In the genomic region with DNA sequence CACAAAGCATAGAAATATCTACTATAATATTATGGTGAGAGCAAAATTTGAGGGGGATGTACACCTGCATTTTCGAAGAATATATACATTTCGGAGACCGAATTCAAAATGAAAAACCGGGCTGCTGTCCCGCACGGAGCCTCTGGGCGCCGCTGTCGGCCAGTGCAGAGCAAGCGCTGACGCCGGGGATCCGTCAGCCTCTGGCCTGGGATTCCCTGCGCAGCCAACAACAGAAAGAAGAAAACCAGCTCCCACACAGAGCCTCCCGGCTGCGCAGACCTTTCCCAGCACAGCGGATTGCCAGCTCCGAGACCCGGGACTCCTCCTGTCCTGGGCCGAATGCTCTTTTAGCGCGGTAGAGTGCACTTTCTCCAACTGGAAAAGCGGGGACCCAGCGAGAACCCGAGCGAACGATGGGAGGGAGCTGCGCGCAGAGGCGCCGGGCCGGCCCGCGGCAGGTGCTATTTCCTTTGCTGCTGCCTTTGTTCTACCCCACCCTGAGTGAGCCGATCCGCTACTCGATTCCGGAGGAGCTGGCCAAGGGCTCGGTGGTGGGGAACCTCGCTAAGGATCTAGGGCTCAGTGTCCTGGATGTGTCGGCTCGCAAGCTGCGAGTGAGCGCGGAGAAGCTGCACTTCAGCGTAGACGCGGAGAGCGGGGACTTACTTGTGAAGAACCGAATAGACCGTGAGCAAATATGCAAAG, we compare ENCODE assay signal across 8 cellular contexts. TPM values are rescaled to one million over a fixed set of nuclear protein-coding genes. Genes with fewer than 3 reads are reported as not detected.
DNase-seq lines count a peak whose midpoint lies in the region; ATAC-seq and TF ChIP-seq lines count a peak whose summit lies in the region.
"Not testable (repeated sequence)": the region's sequence is repeated elsewhere in the genome, so short reads cannot be mapped to it uniquely, and the experiment has no call there.

PCDHGB6 (plus strand) TSS at position 232 of the 705 bp plus-strand sequence; CDS start at position 414, 182 bp downstream.

- H3K9me3 ChIP-seq in right atrium auricular region, result peaks cover 34 to 99% of the 10 kb centered on the region in 2 donors
- H3K9me3 ChIP-seq in naive thymus-derived CD4-positive, alpha-beta T cell (ENCODE audit: control insufficient read depth in 2 of 3, low read length in 3 of 3), result peaks cover 0 to 33% (median 0%) of the 10 kb centered on the region in 3 experiments

- peak within 1 kb of the TSS in 1 of 2 donors; percentile 34 for H3K27ac ChIP-seq in right atrium auricular region
- H3K27ac ChIP-seq in naive thymus-derived CD4-positive, alpha-beta T cell (ENCODE audit: low read depth, low read length), result not testable (repeated sequence)

- TF ChIP-seq EP300 in Ishikawa (IDR thresholded peaks at IDR 0.05; ENCODE audit: borderline replicate concordance), result not testable (repeated sequence)

- H3K27ac Mint-ChIP-seq in naive thymus-derived CD4-positive, alpha-beta T cell, result peak within 1 kb of the TSS in 4 of 9 donors; percentile 5 to 79 (median 35)

- peaks cover 10 to 82% (median 47%) of the 10 kb centered on the region in 11 donors for H3K9me3 Mint-ChIP-seq in naive thymus-derived CD4-positive, alpha-beta T cell

- not testable (repeated sequence) for H3K4me1 ChIP-seq in right atrium auricular region; naive thymus-derived CD4-positive, alpha-beta T cell (ENCODE audit: control insufficient read depth in 2 of 2, insufficient read depth in 2 of 2, low read length in 2 of 2)

- intact Hi-C loops in naive thymus-derived CD4-positive, alpha-beta T cell (cut with micrococcal nuclease), result not testable (repeated sequence)

- H3K36me3 ChIP-seq in right atrium auricular region; naive thymus-derived CD4-positive, alpha-beta T cell (ENCODE audit: control insufficient read depth in 2 of 3, insufficient read depth in 3 of 3, low read length in 3 of 3): not testable (repeated sequence)

- H3K4me3 ChIP-seq in choroid plexus epithelial cell (ENCODE audit: low read depth, low read length) (peak within 1 kb of the TSS; percentile 40), right atrium auricular region (peak within 1 kb of the TSS; percentile 30 to 41)
- H3K4me3 ChIP-seq in naive thymus-derived CD4-positive, alpha-beta T cell (ENCODE audit: low read length), result not testable (repeated sequence)

- H3K27me3 Mint-ChIP-seq in naive thymus-derived CD4-positive, alpha-beta T cell, result peaks cover 54 to 80% (median 76%) of the 10 kb centered on the region in 5 donors

- peak within 1 kb of the TSS in 9 of 10 donors; percentile 33 to 80 (median 66) for H3K4me3 Mint-ChIP-seq in naive thymus-derived CD4-positive, alpha-beta T cell

- peaks cover 7 to 32% (median 12%) of the 10 kb centered on the region in 5 donors for H3K36me3 Mint-ChIP-seq in naive thymus-derived CD4-positive, alpha-beta T cell

- ATAC-seq in GM19463 (IDR thresholded peaks at IDR 0.05; ENCODE audit: unreplicated experiment), result peak; percentile 85
- ATAC-seq in naive thymus-derived CD4-positive, alpha-beta T cell, result peak; percentile 71

- DNase-seq in CD1c-positive myeloid dendritic cell (ENCODE audit: extremely low spot score), result peak; percentile 59
- DNase-seq in activated CD8-positive, alpha-beta memory T cell treated with anti-CD3 and anti-CD28 coated beads, Interleukin-2, amount 50 U/mL, for 48 hours, result peak; percentile 76
- peak; percentile 50 for DNase-seq in choroid plexus epithelial cell (ENCODE audit: low read depth)
- not testable (repeated sequence) for DNase-seq in right atrium auricular region (ENCODE audit: low spot score)
- DNase-seq in naive thymus-derived CD4-positive, alpha-beta T cell, result peak in 3 of 9 donors; percentile 27 to 34 (median 34)
- DNase-seq in stimulated activated CD4-positive, alpha-beta T cell treated with anti-CD3 and anti-CD28 coated beads, Interleukin-4, amount 100 ng/mL, for 24 hours, result peak; percentile 31

- peaks cover 2 to 14% (median 4%) of the 10 kb centered on the region in 7 donors for H3K4me1 Mint-ChIP-seq in naive thymus-derived CD4-positive, alpha-beta T cell

- TF ChIP-seq RAD21 in Ishikawa (IDR thresholded peaks at IDR 0.05; ENCODE audit: low read depth), result peak; percentile 26; the same call in 1 of the 2 replicates

- CTCF ChIA-PET in naive thymus-derived CD4-positive, alpha-beta T cell (lab: Charles Lee), result not testable (repeated sequence)

- POLR2A ChIA-PET in naive thymus-derived CD4-positive, alpha-beta T cell (lab: Charles Lee), result interaction anchor here (0.5 kb wide), 1 partner anchor 155 kb away, joined by 5 read pairs; no protein-coding TSS in a partner anchor

- TF ChIP-seq CTCF in choroid plexus epithelial cell (conservative IDR thresholded peaks at IDR 0.05; ENCODE audit: low read depth, low read length) (peak; percentile 65), right atrium auricular region (IDR thresholded peaks at IDR 0.05) (peak; percentile 73 to 77)

- not testable (repeated sequence) for H3K27me3 ChIP-seq in right atrium auricular region
- peaks cover 10 to 20% of the 10 kb centered on the region in 2 donors for H3K27me3 ChIP-seq in naive thymus-derived CD4-positive, alpha-beta T cell (ENCODE audit: control insufficient read depth in 2 of 2, insufficient read depth in 2 of 2, low read length in 2 of 2)

RNA-seq across cellular contexts. Expression of gene PCDHGB6, which starts in this region (rescaled TPM):
- 1 to 10 TPM; 5.0 to 7.1 TPM for total RNA-seq in right atrium auricular region
- under 1 TPM; 0.13 to 0.44 (median 0.19) TPM for total RNA-seq in naive thymus-derived CD4-positive, alpha-beta T cell
- polyA plus RNA-seq in naive thymus-derived CD4-positive, alpha-beta T cell, result under 1 TPM; 0.05 to 0.12 TPM

Comparison
In these comparisons a context has a peak if more than half of its experiments do, and no peak if none do; other contexts are left out.
1. RNA of gene PCDHGB6 (total RNA-seq): 5.0 to 7.1 TPM in right atrium auricular region; 0.13 to 0.44 TPM in naive thymus-derived CD4-positive, alpha-beta T cell; every median in the first group is over 4 times any median in the second.
2. Peak in ATAC-seq in naive thymus-derived CD4-positive, alpha-beta T cell; RNA of the gene not detected or under 1 TPM.